ENCODE assay signal across 8 cellular contexts in genomic region chr16:69754469-69755310, GRCh38. TPM values are rescaled to one million over a fixed set of nuclear protein-coding genes. Genes with fewer than 3 reads are reported as not detected.
A peak's percentile ranks its signal among the peaks of the same experiment; 100 is the strongest.
DNase-seq lines count a peak whose midpoint lies in the region; ATAC-seq, FAIRE-seq and TF ChIP-seq lines count a peak whose summit lies in the region.

Gene NOB1, minus strand, starts transcription at chr16:69754926. Its CDS starts 16 bp downstream, at chr16:69754910.

- no peaks in the 10 kb centered on the region for H3K9me3 ChIP-seq in kidney (ENCODE audit: control insufficient read depth in 1 of 2, low read length in 2 of 2)

- FAIRE-seq in kidney (lab: Jason Lieb, UNC): no peak

- H3K4me1 ChIP-seq in kidney (ENCODE audit: control insufficient read depth in 1 of 2, insufficient read depth in 1 of 2, low read depth in 1 of 2, low read length in 2 of 2): peaks cover 4 to 5% of the 10 kb centered on the region in 2 donors

- peak within 1 kb of the TSS; percentile 68 to 93 for H3K9ac ChIP-seq in kidney (ENCODE audit: low read length in 2 of 2)

- H3K36me3 ChIP-seq in kidney (ENCODE audit: control insufficient read depth in 1 of 2, insufficient read depth in 2 of 2, low read length in 2 of 2): peaks cover 0 to 13% of the 10 kb centered on the region in 2 donors

- TF ChIP-seq CTCF in kidney (IDR thresholded peaks at IDR 0.05; ENCODE audit: borderline replicate concordance, extremely low read depth, insufficient read depth): peak; percentile 99

- intact Hi-C loops in kidney (cut with DNase I): loop anchor here (10.0 kb wide), 1 partner anchor 50 kb away; no protein-coding TSS in a partner anchor

- peak within 1 kb of the TSS; percentile 29 to 51 for H3K27ac ChIP-seq in kidney (ENCODE audit: low read depth in 2 of 2, low read length in 2 of 2)

- peak; percentile 97 for DNase-seq in Ammon's horn (ENCODE audit: low spot score)
- DNase-seq in NCI-H446 treated with DMSO at 0.1 percent for 48 hours (lab: John Stamatoyannopoulos, UW): peak; percentile 80
- DNase-seq in activated CD4-positive, CD25-positive, alpha-beta regulatory T cell treated with anti-CD3 and anti-CD28 coated beads, Interleukin-2, amount 50 U/mL, for 72 hours: peak; percentile 98
- DNase-seq in cerebellar nuclear complex (lab: John Stamatoyannopoulos, UW): peak; percentile 35 to 87
- DNase-seq in kidney: peak; percentile 99
- DNase-seq in stimulated activated CD4-positive, alpha-beta T cell treated with anti-CD3 and anti-CD28 coated beads, Interleukin-15, amount 100 ng/mL, for 24 hours: peak; percentile 97

- H3K4me3 ChIP-seq in kidney (ENCODE audit: low read length in 2 of 2): peak within 1 kb of the TSS; percentile 89 to 98

- ATAC-seq in GM19035 (IDR thresholded peaks at IDR 0.05; ENCODE audit: unreplicated experiment): peak; percentile 96
- ATAC-seq in HG03354 (IDR thresholded peaks at IDR 0.05; ENCODE audit: poor library complexity, severe bottlenecking, unreplicated experiment): peak; percentile 98

RNA-seq across cellular contexts. Expression of gene NOB1, which starts in this region (rescaled TPM):
- 50.4 TPM for total RNA-seq in kidney
- 34.9 TPM for polyA plus RNA-seq in kidney (ENCODE audit: insufficient read depth, low read depth, low replicate concordance)

Comparison
In these comparisons a context has a peak if more than half of its experiments do, and no peak if none do; other contexts are left out.
1. Peak in every context shown above with its lines: DNase-seq, ATAC-seq, H3K4me3 ChIP-seq and H3K27ac ChIP-seq.